In the genomic region with DNA sequence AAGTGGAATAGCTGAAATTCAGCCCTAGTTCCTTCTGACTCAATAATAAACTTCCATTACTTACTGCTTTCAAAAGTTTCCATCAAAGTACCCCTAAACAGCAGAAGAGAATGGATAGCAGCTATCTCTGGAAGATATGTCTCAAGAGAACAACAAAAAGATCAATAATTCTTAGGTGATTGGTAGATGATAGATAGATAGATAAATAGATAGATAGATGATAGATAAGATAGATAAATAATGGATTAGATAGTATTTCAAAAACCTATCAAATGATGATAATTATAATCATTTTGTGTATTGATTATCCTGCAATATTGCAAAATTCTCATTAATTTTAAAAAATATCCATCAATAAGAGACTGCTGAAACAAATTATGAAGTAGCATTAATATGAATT, we compare ENCODE assay signal across 28 cellular contexts.
"Had no signal": no experiment of that assay in that cellular context is flagged by ENCODE, and none has a peak within 500 bp of the region (broad histone marks: within the 10 kb centered on the region; RNA-seq: fewer than 3 reads in every experiment).

No MANE protein-coding gene starts in this region.

- H3K4me3 Mint-ChIP-seq: stimulated activated effector memory CD8-positive, alpha-beta T cell treated with anti-CD3 and anti-CD28 coated beads, Interleukin-12 subunit alpha, Interleukin-12 subunit beta, amount 100 ng/mL, for 72 hours; stimulated activated memory B cell treated with anti-CD40 and anti-IgM and Interleukin-4, amounts not matched to agents 10 μg/mL and 1 μg/mL and 100 μg/mL, for 72 hours; stimulated activated naive B cell treated with anti-CD40 and anti-IgM and Interleukin-4, amounts not matched to agents 10 μg/mL and 1 μg/mL and 100 μg/mL, for 72 hours; stimulated activated naive CD8-positive, alpha-beta T cell treated with anti-CD3 and anti-CD28 coated beads, Interleukin-15, amount 100 ng/mL, for 72 hours; stimulated activated naive CD8-positive, alpha-beta T cell treated with anti-CD3 and anti-CD28 coated beads, Interleukin-15, Interleukin-2, amounts not matched to agents 100 ng/mL and 50 ng/mL, for 24 hours; type B pancreatic cell had no signal

- H3K9me3 Mint-ChIP-seq: stimulated activated effector memory CD8-positive, alpha-beta T cell treated with anti-CD3 and anti-CD28 coated beads, Interleukin-12 subunit alpha, Interleukin-12 subunit beta, amount 100 ng/mL, for 72 hours; stimulated activated memory B cell treated with anti-CD40 and anti-IgM and Interleukin-4, amounts not matched to agents 10 μg/mL and 1 μg/mL and 100 μg/mL, for 72 hours; stimulated activated naive B cell treated with anti-CD40 and anti-IgM and Interleukin-4, amounts not matched to agents 10 μg/mL and 1 μg/mL and 100 μg/mL, for 72 hours; type B pancreatic cell had no signal

- H3K4me1 ChIP-seq: stomach, suprapubic skin, testis, thyroid gland, tibial artery, tibial nerve, transverse colon, upper lobe of left lung, upper lobe of right lung, uterus, vagina had no signal

- H3K36me3 ChIP-seq: stomach, suprapubic skin, thoracic aorta, thyroid gland, tibial artery, tibial nerve, transverse colon, upper lobe of left lung, upper lobe of right lung, uterus, vagina had no signal

- H3K27me3 Mint-ChIP-seq: stimulated activated memory B cell treated with anti-CD40 and anti-IgM and Interleukin-4, amounts not matched to agents 10 μg/mL and 1 μg/mL and 100 μg/mL, for 72 hours; stimulated activated naive B cell treated with anti-CD40 and anti-IgM and Interleukin-4, amounts not matched to agents 10 μg/mL and 1 μg/mL and 100 μg/mL, for 72 hours; stimulated activated naive CD8-positive, alpha-beta T cell treated with anti-CD3 and anti-CD28 coated beads, Interleukin-15, amount 100 ng/mL, for 72 hours; stimulated activated naive CD8-positive, alpha-beta T cell treated with anti-CD3 and anti-CD28 coated beads, Interleukin-15, Interleukin-2, amounts not matched to agents 100 ng/mL and 50 ng/mL, for 24 hours had no signal

- H3K27ac Mint-ChIP-seq: stimulated activated effector memory CD8-positive, alpha-beta T cell treated with anti-CD3 and anti-CD28 coated beads, Interleukin-12 subunit alpha, Interleukin-12 subunit beta, amount 100 ng/mL, for 72 hours; stimulated activated memory B cell treated with anti-CD40 and anti-IgM and Interleukin-4, amounts not matched to agents 10 μg/mL and 1 μg/mL and 100 μg/mL, for 72 hours; stimulated activated naive B cell treated with anti-CD40 and anti-IgM and Interleukin-4, amounts not matched to agents 10 μg/mL and 1 μg/mL and 100 μg/mL, for 72 hours; stimulated activated naive CD8-positive, alpha-beta T cell treated with anti-CD3 and anti-CD28 coated beads, Interleukin-15, amount 100 ng/mL, for 72 hours; stimulated activated naive CD8-positive, alpha-beta T cell treated with anti-CD3 and anti-CD28 coated beads, Interleukin-15, Interleukin-2, amounts not matched to agents 100 ng/mL and 50 ng/mL, for 24 hours; type B pancreatic cell had no signal

- DNase-seq: stimulated activated CD4-positive, alpha-beta T cell treated with anti-CD3 and anti-CD28 coated beads, Interleukin-2, amount 100 ng/mL, for 48 hours; stimulated activated CD4-positive, alpha-beta T cell treated with anti-CD3 and anti-CD28 coated beads, Interleukin-4, amount 100 ng/mL, for 1 hour; stimulated activated CD4-positive, alpha-beta T cell treated with anti-CD3 and anti-CD28 coated beads, Interleukin-4, amount 100 ng/mL, for 24 hours; stimulated activated CD4-positive, alpha-beta T cell treated with anti-CD3 and anti-CD28 coated beads, Interleukin-4, amount 100 ng/mL, for 4 hours; stimulated activated CD8-positive, alpha-beta memory T cell treated with anti-CD3 and anti-CD28 coated beads, Interleukin-4, amount 100 ng/mL, for 48 hours; stimulated activated naive B cell treated with anti-CD40 and anti-IgM and Interleukin-4, amounts not matched to agents 10 μg/mL and 1 μg/mL and 100 μg/mL, for 72 hours; stimulated activated naive CD4-positive, alpha-beta T cell; stimulated activated naive CD4-positive, alpha-beta T cell treated with Interleukin-2 at 50 U/mL for 16 hours; stimulated activated naive CD8-positive, alpha-beta T cell treated with anti-CD3 and anti-CD28 coated beads, Interleukin-15, amount 100 ng/mL, for 72 hours; stimulated activated naive CD8-positive, alpha-beta T cell treated with anti-CD3 and anti-CD28 coated beads, Interleukin-15, Interleukin-2, amounts not matched to agents 100 U/mL and 50 U/mL, for 24 hours; stomach; substantia nigra; testis; thyroid gland; tibial artery; transverse colon; upper lobe of left lung; upper lobe of right lung; uterus had no signal

- FAIRE-seq: urothelium cell line had no signal

- H3K36me3 Mint-ChIP-seq: stimulated activated effector memory CD8-positive, alpha-beta T cell treated with anti-CD3 and anti-CD28 coated beads, Interleukin-12 subunit alpha, Interleukin-12 subunit beta, amount 100 ng/mL, for 72 hours; stimulated activated memory B cell treated with anti-CD40 and anti-IgM and Interleukin-4, amounts not matched to agents 10 μg/mL and 1 μg/mL and 100 μg/mL, for 72 hours; stimulated activated naive B cell treated with anti-CD40 and anti-IgM and Interleukin-4, amounts not matched to agents 10 μg/mL and 1 μg/mL and 100 μg/mL, for 72 hours; type B pancreatic cell had no signal

- H3K27me3 ChIP-seq: suprapubic skin, testis, thyroid gland, tibial nerve, transverse colon, upper lobe of left lung, upper lobe of right lung, uterus, vagina had no signal

- H3K4me3 ChIP-seq: stomach, suprapubic skin, testis, thoracic aorta, thyroid gland, tibial artery, tibial nerve, transverse colon, upper lobe of left lung, upper lobe of right lung, uterus, vagina had no signal

- H3K27ac ChIP-seq: stomach, suprapubic skin, testis, thoracic aorta, thyroid gland, tibial artery, tibial nerve, transverse colon, upper lobe of left lung, upper lobe of right lung, uterus, vagina had no signal

- H3K9me3 ChIP-seq: suprapubic skin, testis, thoracic aorta, thyroid gland, tibial artery, transverse colon, upper lobe of left lung, upper lobe of right lung, uterus, vagina had no signal

- ATAC-seq: stimulated activated effector memory CD8-positive, alpha-beta T cell treated with anti-CD3 and anti-CD28 coated beads, Interleukin-12 subunit alpha, Interleukin-12 subunit beta, amount 100 ng/mL, for 72 hours; stimulated activated memory B cell treated with anti-CD40 and anti-IgM and Interleukin-4, amounts not matched to agents 10 μg/mL and 1 μg/mL and 100 μg/mL, for 72 hours; stimulated activated naive B cell treated with anti-CD40 and anti-IgM and Interleukin-4, amounts not matched to agents 10 μg/mL and 1 μg/mL and 100 μg/mL, for 72 hours; stimulated activated naive CD8-positive, alpha-beta T cell treated with anti-CD3 and anti-CD28 coated beads, Interleukin-15, amount 100 ng/mL, for 72 hours; stimulated activated naive CD8-positive, alpha-beta T cell treated with anti-CD3 and anti-CD28 coated beads, Interleukin-15, Interleukin-2, amounts not matched to agents 100 U/mL and 50 U/mL, for 24 hours; upper lobe of right lung had no signal
